In genomic region chr12:22919883-22920282, GRCh38 we compare ENCODE assay signal across 1 cellular context.
TF ChIP-seq lines count a peak whose summit lies in the region.

No MANE protein-coding gene starts in this region.

TF ChIP-seq in HepG2, 621 proteins besides CTCF, POLR2A, EP300 and RAD21 (continued from another document):
- TF ChIP-seq PRDM10 (CRISPR knock-in tag; IDR thresholded peaks at IDR 0.05; ENCODE audit: low read depth) (no peak), ZNF513 (CRISPR knock-in tag; conservative IDR thresholded peaks at IDR 0.05) (no peak), ZNF609 (CRISPR knock-in tag; IDR thresholded peaks at IDR 0.05; ENCODE audit: borderline replicate concordance) (no peak), ATF6 (CRISPR knock-in tag; conservative IDR thresholded peaks at IDR 0.05) (no peak), RARA (CRISPR knock-in tag; IDR thresholded peaks at IDR 0.05) (no peak), ZBTB10 (CRISPR knock-in tag; IDR thresholded peaks at IDR 0.05; ENCODE audit: borderline replicate concordance) (no peak), ZBTB1 (CRISPR knock-in tag; IDR thresholded peaks at IDR 0.05; ENCODE audit: borderline replicate concordance) (no peak), ZFYVE20 (CRISPR knock-in tag; IDR thresholded peaks at IDR 0.05; ENCODE audit: borderline replicate concordance, low read depth) (no peak), ZNF615 (CRISPR knock-in tag; IDR thresholded peaks at IDR 0.05; ENCODE audit: borderline replicate concordance) (no peak), ZNF772 (CRISPR knock-in tag; IDR thresholded peaks at IDR 0.05) (no peak), HES4 (CRISPR knock-in tag; IDR thresholded peaks at IDR 0.05; ENCODE audit: borderline replicate concordance) (no peak), CAMTA2 (CRISPR knock-in tag; IDR thresholded peaks at IDR 0.05; ENCODE audit: borderline replicate concordance) (no peak), REPIN1 (CRISPR knock-in tag; IDR thresholded peaks at IDR 0.05; ENCODE audit: borderline replicate concordance, low read depth) (no peak), TARDBP (CRISPR knock-in tag; IDR thresholded peaks at IDR 0.05) (no peak), SNAPC2 (CRISPR knock-in tag; IDR thresholded peaks at IDR 0.05) (no peak), ZNF256 (CRISPR knock-in tag; conservative IDR thresholded peaks at IDR 0.05) (no peak)
